Comparison of ENCODE assay signal across 8 cellular contexts in genomic region chr3:71130516-71131384, GRCh38.
A peak's percentile ranks its signal among the peaks of the same experiment; 100 is the strongest.
DNase-seq lines count a peak whose midpoint lies in the region; ATAC-seq and TF ChIP-seq lines count a peak whose summit lies in the region.

No MANE protein-coding gene starts in this region.

- no peaks in the 10 kb centered on the region for H3K9me3 ChIP-seq in OCI-LY7 (ENCODE audit: low read length)
- H3K9me3 ChIP-seq in neural cell (ENCODE audit: low read length): no peaks in the 10 kb centered on the region
- no peaks in the 10 kb centered on the region for H3K9me3 ChIP-seq in subcutaneous abdominal adipose tissue (ENCODE audit: control insufficient read depth in 5 of 5, low read length in 5 of 5)

- TF ChIP-seq CTCF in GM12865 (IDR thresholded peaks at IDR 0.05; ENCODE audit: insufficient read depth, low read depth, low read length, missing control alignments) (no peak), OCI-LY7 (conservative IDR thresholded peaks at IDR 0.05; ENCODE audit: low read length) (no peak), fibroblast of pulmonary artery (IDR thresholded peaks at IDR 0.05; ENCODE audit: low read length, missing control alignments) (no peak), neural cell (IDR thresholded peaks at IDR 0.05; ENCODE audit: poor library complexity, severe bottlenecking) (no peak)

- peak overlapping the region; percentile 93 for H3K27ac Mint-ChIP-seq in activated T-helper 1 cell treated with anti-CD3 and anti-CD28 coated beads, Interleukin-12 subunit alpha, Interleukin-12 subunit beta, Interleukin-2, Interleukin-4 antibody, amounts not matched to agents 30 ng/mL and 10 ng/mL and 1 ng/mL, durations not matched to agents 14 hours and 24 hours and 36 hours

- no TSS peak for BruUV-seq in OCI-LY7 (replicated peaks; lab: Mats Ljungman, UMichigan)

- intact Hi-C loops in OCI-LY7 (cut with micrococcal nuclease; ENCODE audit: unreplicated experiment): loop anchor here (1.0 to 5.0 kb wide), 5 partner anchors 40 to 450 kb away; no protein-coding TSS in a partner anchor
- intact Hi-C loops in activated T-helper 1 cell treated with anti-CD3 and anti-CD28 coated beads, Interleukin-12 subunit alpha, Interleukin-12 subunit beta, Interleukin-2, Interleukin-4 antibody, amounts not matched to agents 30 ng/mL and 10 ng/mL and 1 ng/mL, durations not matched to agents 14 hours and 24 hours and 36 hours (cut with micrococcal nuclease): loop anchor here (1.0 to 2.0 kb wide), 9 partner anchors 20 to 454 kb away; no protein-coding TSS in a partner anchor

- H3K4me2 ChIP-seq in OCI-LY7 (ENCODE audit: low read length): peak overlapping the region; percentile 92
- H3K4me2 ChIP-seq in neural cell (ENCODE audit: low read length): peak overlapping the region; percentile 61

- H3K4me3 ChIP-seq in GM12865 (ENCODE audit: low read depth, low read length): peak overlapping the region; percentile 34
- peak overlapping the region; percentile 85 for H3K4me3 ChIP-seq in OCI-LY7 (ENCODE audit: low read depth, low read length, poor library complexity, severe bottlenecking)
- peak overlapping the region; percentile 73 for H3K4me3 ChIP-seq in fibroblast of pulmonary artery (replicated peaks; ENCODE audit: low read depth, low read length)
- H3K4me3 ChIP-seq in neural cell (ENCODE audit: low read length): peak overlapping the region; percentile 51
- H3K4me3 ChIP-seq in subcutaneous abdominal adipose tissue (ENCODE audit: low read depth in 1 of 5, low read length in 5 of 5): peak overlapping the region; percentile 57 to 80 (median 72)

- H4K20me1 ChIP-seq in OCI-LY7 (ENCODE audit: insufficient read depth, low read length) (0 out of 2 replicates have a peak, but pooled peaks cover 2% of the 10 kb centered on the region), neural cell (ENCODE audit: insufficient read depth) (no peaks in the 10 kb centered on the region)

- H3K27me3 Mint-ChIP-seq in activated T-helper 1 cell treated with anti-CD3 and anti-CD28 coated beads, Interleukin-12 subunit alpha, Interleukin-12 subunit beta, Interleukin-2, Interleukin-4 antibody, amounts not matched to agents 30 ng/mL and 10 ng/mL and 1 ng/mL, durations not matched to agents 14 hours and 24 hours and 36 hours (ENCODE audit: insufficient read depth): no peaks in the 10 kb centered on the region

- CTCF ChIA-PET in OCI-LY7 (lab: Charles Lee; ENCODE audit: unreplicated experiment): interaction anchor here (1.2 kb wide), 1 partner anchor 10 kb away, joined by 3 read pairs; no protein-coding TSS in a partner anchor

- POLR2A ChIA-PET in OCI-LY7 (lab: Charles Lee): interaction anchor here (0.5 to 2.6 kb wide), 24 partner anchors 10 to 436 kb away, joined by 3 to 12 read pairs (median 4); no protein-coding TSS in a partner anchor

- H3K4me1 Mint-ChIP-seq in activated T-helper 1 cell treated with anti-CD3 and anti-CD28 coated beads, Interleukin-12 subunit alpha, Interleukin-12 subunit beta, Interleukin-2, Interleukin-4 antibody, amounts not matched to agents 30 ng/mL and 10 ng/mL and 1 ng/mL, durations not matched to agents 14 hours and 24 hours and 36 hours (ENCODE audit: low read depth): peaks cover 64% of the 10 kb centered on the region

- H3K36me3 ChIP-seq in OCI-LY7 (ENCODE audit: insufficient read depth, low read length) (peaks cover 2% of the 10 kb centered on the region), neural cell (ENCODE audit: insufficient read depth, low read length) (no peaks in the 10 kb centered on the region), subcutaneous abdominal adipose tissue (ENCODE audit: control insufficient read depth in 5 of 5, insufficient read depth in 5 of 5, low read length in 5 of 5) (no peaks in the 10 kb centered on the region)

- H3K27me3 ChIP-seq in neural cell (ENCODE audit: insufficient read depth, low read depth, low read length): no peaks in the 10 kb centered on the region
- H3K27me3 ChIP-seq in subcutaneous abdominal adipose tissue (ENCODE audit: control insufficient read depth in 5 of 5, insufficient read depth in 4 of 5, low read length in 5 of 5): no peaks in the 10 kb centered on the region

- H2AFZ ChIP-seq in OCI-LY7 (ENCODE audit: low read length): peak overlapping the region; percentile 57; the same call in 1 of the 2 replicates
- H2AFZ ChIP-seq in neural cell (ENCODE audit: low read depth, low read length): no peak overlapping the region

- H3K79me2 ChIP-seq in OCI-LY7 (ENCODE audit: insufficient read depth, low read depth, low read length): peaks cover 58% of the 10 kb centered on the region
- no peaks in the 10 kb centered on the region for H3K79me2 ChIP-seq in neural cell (replicated peaks; ENCODE audit: insufficient read depth, low read length)

- ATAC-seq in HG02981 (IDR thresholded peaks at IDR 0.05; ENCODE audit: unreplicated experiment) (peak; percentile 73), GM19463 (IDR thresholded peaks at IDR 0.05; ENCODE audit: unreplicated experiment) (no peak)

- no peak for TF ChIP-seq EP300 in neural cell (conservative IDR thresholded peaks at IDR 0.05; ENCODE audit: poor library complexity, severe bottlenecking)

- TF ChIP-seq RAD21 in neural cell (conservative IDR thresholded peaks at IDR 0.05): no peak

- DNase-seq in GM12865 (ENCODE audit: low read depth) (peak; percentile 51), OCI-LY7 (ENCODE audit: low spot score) (peak; percentile 84), fibroblast of pulmonary artery (ENCODE audit: low read depth) (peak; percentile 87)
- peak; percentile 67 for DNase-seq in activated T-helper 1 cell treated with anti-CD3 and anti-CD28 coated beads, Interleukin-12 subunit alpha, Interleukin-12 subunit beta, Interleukin-2, Interleukin-4 antibody, amounts not matched to agents 30 ng/mL and 10 ng/mL and 1 ng/mL, durations not matched to agents 14 hours and 24 hours and 36 hours (ENCODE audit: low spot score)

- no peaks in the 10 kb centered on the region for H3K9me2 ChIP-seq in OCI-LY7 (ENCODE audit: insufficient read depth, low read length)
- H3K9me2 ChIP-seq in neural cell (ENCODE audit: insufficient read depth, low read length): no peaks in the 10 kb centered on the region

- H3K27ac ChIP-seq in OCI-LY7 (ENCODE audit: low read depth, low read length, poor library complexity, severe bottlenecking) (peak overlapping the region; percentile 96), neural cell (ENCODE audit: low read length) (peak overlapping the region; percentile 80), subcutaneous abdominal adipose tissue (ENCODE audit: low read depth, low read length) (peak overlapping the region; percentile 94)

- no peaks in the 10 kb centered on the region for H3K9me3 Mint-ChIP-seq in activated T-helper 1 cell treated with anti-CD3 and anti-CD28 coated beads, Interleukin-12 subunit alpha, Interleukin-12 subunit beta, Interleukin-2, Interleukin-4 antibody, amounts not matched to agents 30 ng/mL and 10 ng/mL and 1 ng/mL, durations not matched to agents 14 hours and 24 hours and 36 hours

- H3K9ac ChIP-seq in neural cell (ENCODE audit: low read length) (peak overlapping the region; percentile 48), subcutaneous abdominal adipose tissue (ENCODE audit: low read length in 5 of 5) (peak overlapping the region; percentile 68 to 87 (median 74))

- H3K36me3 Mint-ChIP-seq in activated T-helper 1 cell treated with anti-CD3 and anti-CD28 coated beads, Interleukin-12 subunit alpha, Interleukin-12 subunit beta, Interleukin-2, Interleukin-4 antibody, amounts not matched to agents 30 ng/mL and 10 ng/mL and 1 ng/mL, durations not matched to agents 14 hours and 24 hours and 36 hours (ENCODE audit: low read depth): peaks cover 6% of the 10 kb centered on the region

- peaks cover 72% of the 10 kb centered on the region for H3K4me1 ChIP-seq in OCI-LY7 (ENCODE audit: insufficient read depth, low read length, poor library complexity, severe bottlenecking)
- H3K4me1 ChIP-seq in subcutaneous abdominal adipose tissue (ENCODE audit: control insufficient read depth in 5 of 5, insufficient read depth in 5 of 5, low read length in 5 of 5): peaks cover 8 to 75% (median 66%) of the 10 kb centered on the region in 5 donors

- peak overlapping the region; percentile 89 for H3K4me3 Mint-ChIP-seq in activated T-helper 1 cell treated with anti-CD3 and anti-CD28 coated beads, Interleukin-12 subunit alpha, Interleukin-12 subunit beta, Interleukin-2, Interleukin-4 antibody, amounts not matched to agents 30 ng/mL and 10 ng/mL and 1 ng/mL, durations not matched to agents 14 hours and 24 hours and 36 hours

- H3F3A ChIP-seq in neural cell (ENCODE audit: insufficient read depth, low read length, poor library complexity, severe bottlenecking): peaks cover 10% of the 10 kb centered on the region

TF ChIP-seq in neural cell, 6 proteins besides CTCF, POLR2A, EP300 and RAD21:
- TF ChIP-seq MXI1 (conservative IDR thresholded peaks at IDR 0.05; ENCODE audit: poor library complexity, severe bottlenecking) (no peak), TAF1 (IDR thresholded peaks at IDR 0.05; ENCODE audit: low read depth) (no peak), REST (IDR thresholded peaks at IDR 0.05; ENCODE audit: borderline replicate concordance) (no peak), SMC3 (conservative IDR thresholded peaks at IDR 0.05; ENCODE audit: poor library complexity) (no peak), POLR2AphosphoS5 (IDR thresholded peaks at IDR 0.05) (no peak), EZH2 (IDR thresholded peaks at IDR 0.05; ENCODE audit: borderline replicate concordance, insufficient read depth, low read length, poor library complexity, severe bottlenecking) (no peak)

Comparison
In these comparisons a context has a peak if more than half of its experiments do, and no peak if none do; other contexts are left out.
1. H3K4me3 ChIP-seq: peak in every context shown above with its lines; median percentile 85 in OCI-LY7; 73 in fibroblast of pulmonary artery; 72 in subcutaneous abdominal adipose tissue; 51 in neural cell; 34 in GM12865.